In the genomic region with DNA sequence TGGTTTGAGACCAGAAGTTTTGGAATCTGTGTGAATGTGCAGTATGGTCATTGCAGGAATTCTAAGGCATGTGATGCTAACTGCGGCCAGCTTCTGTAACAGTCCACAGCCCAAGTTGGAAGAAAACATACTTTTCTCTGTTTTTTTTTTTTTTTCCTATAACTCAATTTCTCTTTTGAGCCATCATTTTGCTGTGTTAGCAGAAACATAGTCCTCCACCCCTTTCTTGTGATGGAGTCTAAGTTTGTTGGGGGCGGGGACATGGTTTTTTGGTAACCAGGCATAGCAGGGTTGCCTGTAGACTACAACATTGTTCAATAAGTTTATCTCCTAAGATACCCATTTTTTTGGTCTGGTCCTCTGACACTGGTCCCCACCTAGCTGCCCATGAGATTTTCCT, we compare ENCODE assay signal across 39 cellular contexts.
"Had no signal": no experiment of that assay in that cellular context is flagged by ENCODE, and none has a peak within 500 bp of the region (broad histone marks: within the 10 kb centered on the region; RNA-seq: fewer than 3 reads in every experiment).

No MANE protein-coding gene starts in this region.

- H3K36me3 ChIP-seq: adrenal gland, ascending aorta, brain microvascular endothelial cell, breast epithelium, cardiac muscle cell had no signal

- H3K9me3 ChIP-seq: adrenal gland, ascending aorta, body of pancreas had no signal

- ATAC-seq: activated naive CD4-positive, alpha-beta T cell treated with anti-CD3 and anti-CD28 coated beads, Interleukin-2, amount 50 U/mL, for 72 hours; activated naive CD8-positive, alpha-beta T cell treated with anti-CD3 and anti-CD28 coated beads, Interleukin-2, amount 50 U/mL, for 24 hours; activated T-cell treated with anti-CD3 and anti-CD28 coated beads, Interleukin-2, amount 50 U/mL, for 4 hours; activated T-cell treated with anti-CD3 and anti-CD28 coated beads, Interleukin-2, amount 50 U/mL, for 72 hours; activated T-helper 17 cell treated with anti-CD3 and anti-CD28 coated beads, Interleukin-2, amount 50 U/mL, for 72 hours; body of pancreas had no signal

- DNase-seq: activated effector memory CD4-positive, alpha-beta T cell treated with anti-CD3 and anti-CD28 coated beads, Interleukin-2, amount 50 U/mL, for 16 hours; activated effector memory CD4-positive, alpha-beta T cell treated with Interleukin-2 at 50 U/mL for 16 hours; activated gamma-delta T cell; activated naive CD4-positive, alpha-beta T cell; activated naive CD4-positive, alpha-beta T cell treated with anti-CD3 and anti-CD28 coated beads for 36 hours; activated naive CD4-positive, alpha-beta T cell treated with anti-CD3 and anti-CD28 coated beads, Interleukin-2, amount 10 ng/mL, durations not matched to agents 7 days and 5 days; activated naive CD4-positive, alpha-beta T cell treated with anti-CD3 and anti-CD28 coated beads, Interleukin-2, amount 50 U/mL, for 16 hours; activated naive CD4-positive, alpha-beta T cell treated with Interleukin-2 at 50 U/mL for 16 hours; activated naive CD8-positive, alpha-beta T cell treated with anti-CD3 and anti-CD28 coated beads for 36 hours; activated naive CD8-positive, alpha-beta T cell treated with anti-CD3 and anti-CD28 coated beads, Interleukin-2, amount 10 ng/mL, durations not matched to agents 7 days and 5 days; activated naive CD8-positive, alpha-beta T cell treated with anti-CD3 and anti-CD28 coated beads, Interleukin-2, amount 50 U/mL, for 24 hours; activated T-cell treated with anti-CD3 and anti-CD28 coated beads, Interleukin-2, amount 50 U/mL, for 1 hour; activated T-cell treated with anti-CD3 and anti-CD28 coated beads, Interleukin-2, amount 50 U/mL, for 24 hours; activated T-cell treated with anti-CD3 and anti-CD28 coated beads, Interleukin-2, amount 50 U/mL, for 4 hours; activated T-cell treated with anti-CD3 and anti-CD28 coated beads, Interleukin-2, amount 50 U/mL, for 48 hours; activated T-cell treated with anti-CD3 and anti-CD28 coated beads, Interleukin-2, amount 50 U/mL, for 72 hours; adrenal gland; amniotic stem cell; amygdala; anterior cingulate cortex; aorta; body of pancreas; brain microvascular endothelial cell; caudate nucleus; central memory CD4-positive, alpha-beta T cell; cerebellar nuclear complex had no signal

- H3K9me3 Mint-ChIP-seq: activated naive CD4-positive, alpha-beta T cell treated with anti-CD3 and anti-CD28 coated beads for 36 hours; activated naive CD4-positive, alpha-beta T cell treated with anti-CD3 and anti-CD28 coated beads, Interleukin-2, amount 10 ng/mL, durations not matched to agents 7 days and 5 days; activated naive CD4-positive, alpha-beta T cell treated with anti-CD3 and anti-CD28 coated beads, Interleukin-2, amount 50 U/mL, for 24 hours; activated naive CD8-positive, alpha-beta T cell treated with anti-CD3 and anti-CD28 coated beads for 36 hours; activated naive CD8-positive, alpha-beta T cell treated with anti-CD3 and anti-CD28 coated beads, Interleukin-2, amount 10 ng/mL, durations not matched to agents 7 days and 5 days; activated naive CD8-positive, alpha-beta T cell treated with anti-CD3 and anti-CD28 coated beads, Interleukin-2, amount 50 U/mL, for 24 hours; activated T-cell treated with anti-CD3 and anti-CD28 coated beads, Interleukin-2, amount 50 U/mL, for 4 hours; activated T-helper 1 cell treated with anti-CD3 and anti-CD28 coated beads, Interleukin-12 subunit alpha, Interleukin-12 subunit beta, Interleukin-2, Interleukin-4 antibody, amounts not matched to agents 30 ng/mL and 10 ng/mL and 1 ng/mL, durations not matched to agents 14 hours and 24 hours and 36 hours; activated T-helper 2 cell treated with anti-CD3 and anti-CD28 coated beads, Interferon-gamma antibody, Interleukin-2, Interleukin-4, amounts not matched to agents 10 μg/mL and 5 μg/mL and 100 μg/mL, durations not matched to agents 14 hours and 24 hours and 36 hours; brain had no signal

- H3K4me1 ChIP-seq: adrenal gland, ascending aorta, body of pancreas, breast epithelium had no signal

- H3K36me3 Mint-ChIP-seq: activated naive CD4-positive, alpha-beta T cell treated with anti-CD3 and anti-CD28 coated beads, Interleukin-2, amount 10 ng/mL, durations not matched to agents 7 days and 5 days; activated naive CD4-positive, alpha-beta T cell treated with anti-CD3 and anti-CD28 coated beads, Interleukin-2, amount 50 U/mL, for 24 hours; activated naive CD4-positive, alpha-beta T cell treated with anti-CD3 and anti-CD28 coated beads, Interleukin-2, amount 50 U/mL, for 72 hours; activated naive CD8-positive, alpha-beta T cell; activated naive CD8-positive, alpha-beta T cell treated with anti-CD3 and anti-CD28 coated beads for 36 hours; activated naive CD8-positive, alpha-beta T cell treated with anti-CD3 and anti-CD28 coated beads, Interleukin-2, amount 10 ng/mL, durations not matched to agents 7 days and 5 days; brain had no signal

- H3K27me3 ChIP-seq: adrenal gland, ascending aorta, body of pancreas, brain microvascular endothelial cell, breast epithelium, cardiac muscle cell had no signal

- FAIRE-seq: astrocyte, bronchial epithelial cell had no signal

- H3K27me3 Mint-ChIP-seq: activated naive CD4-positive, alpha-beta T cell treated with anti-CD3 and anti-CD28 coated beads, Interleukin-2, amount 10 ng/mL, durations not matched to agents 7 days and 5 days; activated naive CD8-positive, alpha-beta T cell; activated naive CD8-positive, alpha-beta T cell treated with anti-CD3 and anti-CD28 coated beads, Interleukin-2, amount 10 ng/mL, durations not matched to agents 7 days and 5 days; activated naive CD8-positive, alpha-beta T cell treated with anti-CD3 and anti-CD28 coated beads, Interleukin-2, amount 50 U/mL, for 24 hours; central memory CD8-positive, alpha-beta T cell had no signal

- H3K4me3 Mint-ChIP-seq: activated naive CD4-positive, alpha-beta T cell treated with anti-CD3 and anti-CD28 coated beads for 36 hours; activated naive CD4-positive, alpha-beta T cell treated with anti-CD3 and anti-CD28 coated beads, Interleukin-2, amount 10 ng/mL, durations not matched to agents 7 days and 5 days; activated naive CD4-positive, alpha-beta T cell treated with anti-CD3 and anti-CD28 coated beads, Interleukin-2, amount 50 U/mL, for 24 hours; activated naive CD8-positive, alpha-beta T cell; activated naive CD8-positive, alpha-beta T cell treated with anti-CD3 and anti-CD28 coated beads for 36 hours; activated naive CD8-positive, alpha-beta T cell treated with anti-CD3 and anti-CD28 coated beads, Interleukin-2, amount 10 ng/mL, durations not matched to agents 7 days and 5 days; activated naive CD8-positive, alpha-beta T cell treated with anti-CD3 and anti-CD28 coated beads, Interleukin-2, amount 50 U/mL, for 24 hours; activated T-cell treated with anti-CD3 and anti-CD28 coated beads, Interleukin-2, amount 50 U/mL, for 24 hours; activated T-cell treated with anti-CD3 and anti-CD28 coated beads, Interleukin-2, amount 50 U/mL, for 4 hours; activated T-cell treated with anti-CD3 and anti-CD28 coated beads, Interleukin-2, amount 50 U/mL, for 72 hours; activated T-helper 1 cell treated with anti-CD3 and anti-CD28 coated beads, Interleukin-12 subunit alpha, Interleukin-12 subunit beta, Interleukin-2, Interleukin-4 antibody, amounts not matched to agents 30 ng/mL and 10 ng/mL and 1 ng/mL, durations not matched to agents 14 hours and 24 hours and 36 hours; activated T-helper 17 cell treated with anti-CD3 and anti-CD28 coated beads, Interleukin-2, amount 50 U/mL, for 72 hours; brain; central memory CD8-positive, alpha-beta T cell had no signal

- H3K4me3 ChIP-seq: adrenal gland, ascending aorta, body of pancreas, breast epithelium, cardiac muscle cell had no signal

- H3K4me1 Mint-ChIP-seq: activated naive CD4-positive, alpha-beta T cell treated with anti-CD3 and anti-CD28 coated beads, Interleukin-2, amount 10 ng/mL, durations not matched to agents 7 days and 5 days; activated naive CD4-positive, alpha-beta T cell treated with anti-CD3 and anti-CD28 coated beads, Interleukin-2, amount 50 U/mL, for 24 hours; activated naive CD8-positive, alpha-beta T cell treated with anti-CD3 and anti-CD28 coated beads for 36 hours; activated naive CD8-positive, alpha-beta T cell treated with anti-CD3 and anti-CD28 coated beads, Interleukin-2, amount 10 ng/mL, durations not matched to agents 7 days and 5 days; activated naive CD8-positive, alpha-beta T cell treated with anti-CD3 and anti-CD28 coated beads, Interleukin-2, amount 50 U/mL, for 24 hours; activated T-helper 17 cell treated with anti-CD3 and anti-CD28 coated beads, Interleukin-2, amount 50 U/mL, for 72 hours; brain; central memory CD8-positive, alpha-beta T cell had no signal

- H3K27ac ChIP-seq: adrenal gland, ascending aorta, body of pancreas, brain microvascular endothelial cell, breast epithelium, cardiac muscle cell had no signal

- H3K27ac Mint-ChIP-seq: activated naive CD4-positive, alpha-beta T cell treated with anti-CD3 and anti-CD28 coated beads for 36 hours; activated naive CD4-positive, alpha-beta T cell treated with anti-CD3 and anti-CD28 coated beads, Interleukin-2, amount 10 ng/mL, durations not matched to agents 7 days and 5 days; activated naive CD4-positive, alpha-beta T cell treated with anti-CD3 and anti-CD28 coated beads, Interleukin-2, amount 50 U/mL, for 24 hours; activated naive CD4-positive, alpha-beta T cell treated with anti-CD3 and anti-CD28 coated beads, Interleukin-2, amount 50 U/mL, for 72 hours; activated naive CD8-positive, alpha-beta T cell; activated naive CD8-positive, alpha-beta T cell treated with anti-CD3 and anti-CD28 coated beads for 36 hours; activated naive CD8-positive, alpha-beta T cell treated with anti-CD3 and anti-CD28 coated beads, Interleukin-2, amount 10 ng/mL, durations not matched to agents 7 days and 5 days; activated naive CD8-positive, alpha-beta T cell treated with anti-CD3 and anti-CD28 coated beads, Interleukin-2, amount 50 U/mL, for 24 hours; activated T-cell treated with anti-CD3 and anti-CD28 coated beads, Interleukin-2, amount 50 U/mL, for 24 hours; activated T-cell treated with anti-CD3 and anti-CD28 coated beads, Interleukin-2, amount 50 U/mL, for 72 hours; activated T-helper 1 cell treated with anti-CD3 and anti-CD28 coated beads, Interleukin-12 subunit alpha, Interleukin-12 subunit beta, Interleukin-2, Interleukin-4 antibody, amounts not matched to agents 30 ng/mL and 10 ng/mL and 1 ng/mL, durations not matched to agents 14 hours and 24 hours and 36 hours; activated T-helper 17 cell treated with anti-CD3 and anti-CD28 coated beads, Interleukin-2, amount 50 U/mL, for 72 hours; activated T-helper 2 cell treated with anti-CD3 and anti-CD28 coated beads, Interferon-gamma antibody, Interleukin-2, Interleukin-4, amounts not matched to agents 10 μg/mL and 5 μg/mL and 100 μg/mL, durations not matched to agents 14 hours and 24 hours and 36 hours; brain had no signal
